Comparison of ENCODE assay signal across 18 cellular contexts in the genomic region with DNA sequence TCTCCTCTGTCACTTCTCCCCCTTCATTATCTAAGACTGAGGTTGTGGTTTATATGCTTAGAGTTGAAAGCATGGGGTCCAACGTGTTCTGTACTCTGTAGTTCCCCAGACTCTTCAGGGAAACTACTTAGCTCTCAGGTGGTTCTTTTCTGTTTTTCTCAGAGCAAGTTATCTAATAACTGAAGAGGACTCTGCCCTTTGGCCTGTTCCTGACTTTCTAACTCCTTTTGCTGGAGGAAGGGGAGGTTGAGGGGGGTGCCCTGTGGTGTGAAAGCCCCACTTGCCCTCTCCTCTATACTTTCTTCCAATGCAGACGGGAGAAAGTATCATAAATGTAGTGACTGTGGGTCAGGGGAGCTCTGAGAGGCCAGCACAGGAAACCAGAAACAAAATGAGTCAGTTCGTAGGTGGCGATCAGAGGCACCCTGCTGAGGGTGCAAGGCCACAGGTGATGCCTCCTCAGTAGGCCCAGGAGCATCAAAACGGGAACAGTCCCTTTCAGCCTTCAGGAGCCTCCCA. TPM values are rescaled to one million over a fixed set of nuclear protein-coding genes. Genes with fewer than 3 reads are reported as not detected.
DNase-seq lines count a peak whose midpoint lies in the region; ATAC-seq, FAIRE-seq and TF ChIP-seq lines count a peak whose summit lies in the region.
"Had no signal": no experiment of that assay in that cellular context is flagged by ENCODE, and none has a peak within 500 bp of the region (broad histone marks: within the 10 kb centered on the region; RNA-seq: fewer than 3 reads in every experiment).

No MANE protein-coding gene starts in this region.

- H3K36me3 Mint-ChIP-seq in CD8-positive, alpha-beta memory T cell: peaks cover 0 to 48% (median 14%) of the 10 kb centered on the region in 3 donors
- H3K36me3 Mint-ChIP-seq in T-helper 1 cell treated with Interleukin-12 subunit alpha and Interleukin-12 subunit beta and Interleukin-4 antibody, amounts not matched to agents 30 μg/mL and 1 μg/mL, for 36 hours (ENCODE audit: low read depth): peaks cover 44% of the 10 kb centered on the region

- H3K4me2 ChIP-seq in PC-3 (ENCODE audit: low read length) (no peak overlapping the region), trophoblast cell (ENCODE audit: low read length) (no peak overlapping the region)
- H3K4me2 ChIP-seq: BLaER1 had no signal

- H4K12ac ChIP-seq in trophoblast cell (ENCODE audit: low read depth, low read length): no peak overlapping the region

- H3K4me1 Mint-ChIP-seq in CD8-positive, alpha-beta memory T cell: peaks cover 57 to 63% (median 58%) of the 10 kb centered on the region in 3 donors
- H3K4me1 Mint-ChIP-seq in T-helper 1 cell treated with Interleukin-12 subunit alpha and Interleukin-12 subunit beta and Interleukin-4 antibody, amounts not matched to agents 30 μg/mL and 1 μg/mL, for 36 hours (ENCODE audit: low read depth): peaks cover 54% of the 10 kb centered on the region

- H3K14ac ChIP-seq in trophoblast cell (ENCODE audit: low read length): no peak overlapping the region

- no peak overlapping the region for H4K8ac ChIP-seq in trophoblast cell (ENCODE audit: low read depth, low read length)

- H3K9me3 Mint-ChIP-seq in CD8-positive, alpha-beta memory T cell: no peaks in the 10 kb centered on the region
- no peaks in the 10 kb centered on the region for H3K9me3 Mint-ChIP-seq in T-helper 1 cell treated with Interleukin-12 subunit alpha and Interleukin-12 subunit beta and Interleukin-4 antibody, amounts not matched to agents 30 μg/mL and 1 μg/mL, for 36 hours
- H3K9me3 Mint-ChIP-seq: IgD-negative memory B cell, naive B cell had no signal

- TF ChIP-seq RAD21 in liver (IDR thresholded peaks at IDR 0.05): no peak

- H3K4ac ChIP-seq in trophoblast cell (ENCODE audit: low read depth, low read length): no peak overlapping the region

- intact Hi-C loops in PC-3 (cut with micrococcal nuclease): no loop called here

- no TSS peak for BruUV-seq in PC-3 (replicated peaks; lab: Mats Ljungman, UMichigan)

- 61% methylated on average over 5 of the region's 5 CpGs for WGBS in liver
- WGBS in trophoblast cell (ENCODE audit: extremely low coverage, insufficient coverage, insufficient read length): no CpG with 5 or more reads among the region's 5 CpGs

- no peak overlapping the region for H2AK5ac ChIP-seq in trophoblast cell (ENCODE audit: low read length)

- no peaks in the 10 kb centered on the region for H3K9me3 ChIP-seq in CD8-positive, alpha-beta memory T cell (ENCODE audit: low read length)
- H3K9me3 ChIP-seq in liver (ENCODE audit: control insufficient read depth in 4 of 4, low read length in 3 of 4) (no peaks in the 10 kb centered on the region), PC-3 (ENCODE audit: low read length) (no peaks in the 10 kb centered on the region), trophoblast cell (ENCODE audit: insufficient read depth, low read depth, low read length) (no peaks in the 10 kb centered on the region)
- H3K9me3 ChIP-seq: BLaER1 had no signal

- H4K91ac ChIP-seq in trophoblast cell (ENCODE audit: low read depth, low read length): no peak overlapping the region

- H3K36me3 ChIP-seq in CD8-positive, alpha-beta memory T cell (ENCODE audit: insufficient read depth, low read length): peaks cover 10% of the 10 kb centered on the region
- H3K36me3 ChIP-seq in liver (ENCODE audit: control insufficient read depth in 4 of 4, insufficient read depth in 3 of 4, low read depth in 1 of 4, low read length in 3 of 4): peaks cover 2 to 26% (median 13%) of the 10 kb centered on the region in 4 donors
- H3K36me3 ChIP-seq in PC-3 (ENCODE audit: low read depth, low read length): peaks cover 19% of the 10 kb centered on the region
- H3K36me3 ChIP-seq in trophoblast cell (ENCODE audit: control insufficient read depth in 1 of 2, insufficient read depth in 2 of 2, low read length in 2 of 2): peaks cover 17% of the 10 kb centered on the region in 2 experiments

- H3K18ac ChIP-seq in trophoblast cell (ENCODE audit: low read length): no peak overlapping the region

- H3K79me2 ChIP-seq in PC-3 (ENCODE audit: low read length) (peaks cover 74% of the 10 kb centered on the region), trophoblast cell (ENCODE audit: control insufficient read depth, insufficient read depth, low read length, poor library complexity) (peaks cover 7% of the 10 kb centered on the region)

- no peak overlapping the region for H2BK120ac ChIP-seq in trophoblast cell (ENCODE audit: insufficient read depth, low read length, poor library complexity)

- no peak overlapping the region for H2AFZ ChIP-seq in PC-3 (ENCODE audit: low read length)
- H2AFZ ChIP-seq in trophoblast cell (ENCODE audit: insufficient read depth, low read length, poor library complexity): no peak overlapping the region

- no peak for ATAC-seq in PC-3
- ATAC-seq: right cardiac atrium had no signal

- FAIRE-seq in GM18507 (lab: Jason Lieb, UNC): peak; percentile 70

- POLR2A ChIA-PET in CD8-positive, alpha-beta memory T cell (lab: Charles Lee): interaction anchor here (1.3 kb wide), 1 partner anchor 14 kb away, joined by 3 read pairs; a partner anchor contains a TSS
- POLR2A ChIA-PET in PC-3 (lab: Charles Lee; ENCODE audit: unreplicated experiment): no interaction called here

- H3K4me3 Mint-ChIP-seq in CD8-positive, alpha-beta memory T cell: peak overlapping the region in 4 of 7 donors; percentile 8 to 73 (median 14)
- peak overlapping the region; percentile 73 for H3K4me3 Mint-ChIP-seq in T-helper 1 cell treated with Interleukin-12 subunit alpha and Interleukin-12 subunit beta and Interleukin-4 antibody, amounts not matched to agents 30 μg/mL and 1 μg/mL, for 36 hours

- no peaks in the 10 kb centered on the region for H3K27me3 Mint-ChIP-seq in CD8-positive, alpha-beta memory T cell
- no peaks in the 10 kb centered on the region for H3K27me3 Mint-ChIP-seq in T-helper 1 cell treated with Interleukin-12 subunit alpha and Interleukin-12 subunit beta and Interleukin-4 antibody, amounts not matched to agents 30 μg/mL and 1 μg/mL, for 36 hours (ENCODE audit: low read depth)
- H3K27me3 Mint-ChIP-seq: IgD-negative memory B cell, naive B cell had no signal

- no peak for DNase-seq in CD8-positive, alpha-beta memory T cell
- DNase-seq in GM18507 (ENCODE audit: extremely low spot score, insufficient read length, low read depth) (no peak), PC-3 (no peak), ecto neural progenitor cell (ENCODE audit: low spot score) (no peak), DMS153 treated with DMSO at 0.1 percent for 48 hours (lab: John Stamatoyannopoulos, UW; ENCODE audit: unreplicated experiment) (no peak), trophoblast cell (no peak)
- DNase-seq: activated CD4-positive, CD25-positive, alpha-beta regulatory T cell; cerebellar nuclear complex; GF-D8; naive B cell; NCI-H1105; NCI-H2227 treated with DMSO at 0.1 percent for 48 hours; OCI-M1; right cardiac atrium had no signal

- peak overlapping the region; percentile 21 for H3K27ac ChIP-seq in CD8-positive, alpha-beta memory T cell (ENCODE audit: low read depth, low read length)
- H3K27ac ChIP-seq in liver (ENCODE audit: low read depth in 1 of 2, low read length in 2 of 2) (peak overlapping the region; percentile 17 to 29), PC-3 (ENCODE audit: low read length) (no peak overlapping the region), trophoblast cell (ENCODE audit: low read depth, low read length) (no peak overlapping the region)
- H3K27ac ChIP-seq: BLaER1 had no signal

- H3K9ac ChIP-seq in liver (ENCODE audit: low read depth in 1 of 2, low read length in 2 of 2): no peak overlapping the region
- H3K9ac ChIP-seq in PC-3 (ENCODE audit: low read length): no peak overlapping the region
- H3K9ac ChIP-seq in trophoblast cell (ENCODE audit: low read length): no peak overlapping the region
- H3K9ac ChIP-seq: BLaER1 had no signal

- no peak overlapping the region for H3K4me3 ChIP-seq in CD8-positive, alpha-beta memory T cell (ENCODE audit: low read length)
- H3K4me3 ChIP-seq in liver (ENCODE audit: low read depth in 1 of 3, low read length in 3 of 3): no peak overlapping the region
- H3K4me3 ChIP-seq in PC-3 (ENCODE audit: low read length): no peak overlapping the region
- no peak overlapping the region for H3K4me3 ChIP-seq in trophoblast cell (ENCODE audit: low read depth, low read length)
- H3K4me3 ChIP-seq: BLaER1 had no signal

- H2BK12ac ChIP-seq in trophoblast cell (ENCODE audit: low read length): no peak overlapping the region

- H4K20me1 ChIP-seq in PC-3 (ENCODE audit: low read length): no peaks in the 10 kb centered on the region; the same call in 1 of the 2 replicates

- H3K79me1 ChIP-seq in trophoblast cell (ENCODE audit: low read length): peaks cover 3% of the 10 kb centered on the region

- H3K4me1 ChIP-seq in CD8-positive, alpha-beta memory T cell (ENCODE audit: insufficient read depth, low read length): peaks cover 34% of the 10 kb centered on the region
- H3K4me1 ChIP-seq in liver (ENCODE audit: control insufficient read depth in 4 of 4, insufficient read depth in 4 of 4, low read length in 3 of 4): peaks cover 13 to 73% (median 57%) of the 10 kb centered on the region in 4 donors
- peaks cover 12% of the 10 kb centered on the region for H3K4me1 ChIP-seq in PC-3 (ENCODE audit: insufficient read depth, low read length)
- H3K4me1 ChIP-seq in trophoblast cell (ENCODE audit: control insufficient read depth in 1 of 2, insufficient read depth in 2 of 2, low read length in 2 of 2): peaks cover 4 to 7% of the 10 kb centered on the region in 2 experiments

- TF ChIP-seq CTCF in liver (IDR thresholded peaks at IDR 0.05; ENCODE audit: low read depth, low read length, missing input control) (no peak), PC-3 (conservative IDR thresholded peaks at IDR 0.05; ENCODE audit: low read depth, low read length) (no peak)

- no peaks in the 10 kb centered on the region for H3K9me2 ChIP-seq in PC-3 (replicated peaks; ENCODE audit: low read length)

- CTCF ChIA-PET in CD8-positive, alpha-beta memory T cell (lab: Charles Lee): no interaction called here
- CTCF ChIA-PET in PC-3 (lab: Charles Lee): no interaction called here

- H3K27ac Mint-ChIP-seq in CD8-positive, alpha-beta memory T cell: peak overlapping the region; percentile 48 to 90 (median 79)
- H3K27ac Mint-ChIP-seq in T-helper 1 cell treated with Interleukin-12 subunit alpha and Interleukin-12 subunit beta and Interleukin-4 antibody, amounts not matched to agents 30 μg/mL and 1 μg/mL, for 36 hours: peak overlapping the region; percentile 91

- H3K23ac ChIP-seq in trophoblast cell (ENCODE audit: low read length): no peak overlapping the region

- H2BK5ac ChIP-seq in trophoblast cell (ENCODE audit: low read depth, low read length, poor library complexity): no peak overlapping the region

- peaks cover 4% of the 10 kb centered on the region for H3F3A ChIP-seq in PC-3 (ENCODE audit: low read length, unreplicated experiment)

- H3K27me3 ChIP-seq in CD8-positive, alpha-beta memory T cell (ENCODE audit: insufficient read depth, low read length, poor library complexity, severe bottlenecking): no peaks in the 10 kb centered on the region
- H3K27me3 ChIP-seq in liver (ENCODE audit: control insufficient read depth in 4 of 4, insufficient read depth in 4 of 4, low read length in 3 of 4) (no peaks in the 10 kb centered on the region), PC-3 (ENCODE audit: low read length) (no peaks in the 10 kb centered on the region), trophoblast cell (ENCODE audit: insufficient read depth, low read length) (no peaks in the 10 kb centered on the region)
- H3K27me3 ChIP-seq: BLaER1 had no signal

RNA-seq across cellular contexts. Expression of a gene that starts 5.0 kb away (rescaled TPM):
- total RNA-seq in CD8-positive, alpha-beta memory T cell: 10 to 100 TPM; 30.8 to 32.4 TPM
- 21.4 TPM for polyA plus RNA-seq in CD8-positive, alpha-beta memory T cell
- 10 to 100 TPM; 10.2 to 21.8 TPM for total RNA-seq in liver
- 10 to 100 TPM; 15.7 to 16.0 TPM for polyA plus RNA-seq in liver
- 28.1 and 33.1 TPM in 2 replicates for total RNA-seq in PC-3 (2014; rRNA removed)
- polyA plus RNA-seq in trophoblast cell (2013): 15.7 and 16.0 TPM in 2 replicates

RNA-seq across cellular contexts. Expression of a gene that starts 13.9 kb away (rescaled TPM):
- 10 to 100 TPM; 85.9 to 88.3 TPM for total RNA-seq in CD8-positive, alpha-beta memory T cell
- 83.3 TPM for polyA plus RNA-seq in CD8-positive, alpha-beta memory T cell
- total RNA-seq in liver: 10 to 100 TPM; 24.7 to 41.5 TPM
- 10 to 100 TPM; 32.4 to 63.5 TPM for polyA plus RNA-seq in liver
- total RNA-seq in PC-3 (2014; rRNA removed): 131 and 163 TPM in 2 replicates
- polyA plus RNA-seq in trophoblast cell (2013): 63.3 and 68.8 TPM in 2 replicates

RNA-seq across cellular contexts. Expression of a gene that starts 43.1 kb away (rescaled TPM):
- 1 to 10 TPM in 1 of 2 experiments, under 1 TPM in 1; 0.97 to 1.5 TPM for total RNA-seq in CD8-positive, alpha-beta memory T cell
- polyA plus RNA-seq in CD8-positive, alpha-beta memory T cell: not detected
- total RNA-seq in liver (under 1 TPM; 0.28 to 0.75 TPM), PC-3 (2014; rRNA removed) (0.35 and 2.5 TPM in 2 replicates)
- polyA plus RNA-seq in liver: under 1 TPM in 1 of 2 donors, not detected in 1; 0.06 TPM
- polyA plus RNA-seq in trophoblast cell (2013): 0.22 and 0.36 TPM in 2 replicates
- polyA plus RNA-seq: IgD-negative memory B cell had no signal

RNA-seq across cellular contexts. Expression of a gene that starts 45.5 kb away (rescaled TPM):
- 10 to 100 TPM; 21.6 to 23.0 TPM for total RNA-seq in CD8-positive, alpha-beta memory T cell
- 10.7 TPM for polyA plus RNA-seq in CD8-positive, alpha-beta memory T cell
- total RNA-seq in liver (1 to 10 TPM; 2.3 to 3.5 TPM), PC-3 (2014; rRNA removed) (5.8 and 13.1 TPM in 2 replicates)
- 1 to 10 TPM; 1.1 to 1.2 TPM for polyA plus RNA-seq in liver
- polyA plus RNA-seq in trophoblast cell (2013): 0.47 and 0.83 TPM in 2 replicates

RNA-seq across cellular contexts. Expression of a gene that starts 49.0 kb away (rescaled TPM):
- 1 to 10 TPM; 1.9 TPM for total RNA-seq in CD8-positive, alpha-beta memory T cell
- polyA plus RNA-seq in CD8-positive, alpha-beta memory T cell: 0.53 TPM
- total RNA-seq in liver (under 1 TPM; 0.23 to 0.75 TPM), PC-3 (2014; rRNA removed) (6.6 and 7.2 TPM in 2 replicates)
- under 1 TPM; 0.22 to 0.85 TPM for polyA plus RNA-seq in liver
- 7.8 and 8.5 TPM in 2 replicates for polyA plus RNA-seq in trophoblast cell (2013)

Comparison
In these comparisons a context has a peak if more than half of its experiments do, and no peak if none do; other contexts are left out.
1. H3K27ac ChIP-seq: peak in CD8-positive, alpha-beta memory T cell (single experiment) and liver (2 of 2); none in PC-3 (single experiment) and trophoblast cell (single experiment).